Comparison of ENCODE assay signal across 10 cellular contexts in genomic region chr18:23646282-23646681, GRCh38.
"Had no signal": no experiment of that assay in that cellular context is flagged by ENCODE, and none has a peak within 500 bp of the region (broad histone marks: within the 10 kb centered on the region; RNA-seq: fewer than 3 reads in every experiment).

No MANE protein-coding gene starts in this region.

- H3K27ac ChIP-seq: GM23248, KMS-11 had no signal

- H2AFZ ChIP-seq: GM23248 had no signal

- H3K9me3 ChIP-seq: HAP-1 had no signal

- H3K4me2 ChIP-seq: KMS-11 had no signal

- DNase-seq: GM23248, GOT3, H7, HFFc6, Karpas-422, KBM-7 had no signal

- ATAC-seq: HCT116 had no signal

- H3K4me3 ChIP-seq: GM23248, HAP-1 had no signal

- H3K9ac ChIP-seq: GM23248, KMS-11 had no signal

- FAIRE-seq: HTR-8/SVneo had no signal

- H3K36me3 ChIP-seq: HAP-1 had no signal
